In genomic region chr20:49534314-49534713, GRCh38 we compare ENCODE assay signal across 8 cellular contexts. TPM values are rescaled to one million over a fixed set of nuclear protein-coding genes. Genes with fewer than 3 reads are reported as not detected.
A peak's percentile ranks its signal among the peaks of the same experiment; 100 is the strongest.
DNase-seq lines count a peak whose midpoint lies in the region; ATAC-seq and TF ChIP-seq lines count a peak whose summit lies in the region.

No MANE protein-coding gene starts in this region.

- peak; percentile 61 for ATAC-seq in GM21723 (IDR thresholded peaks at IDR 0.05; ENCODE audit: unreplicated experiment)
- ATAC-seq in left lung, result peak; percentile 90
- ATAC-seq in HG03196 (IDR thresholded peaks at IDR 0.05; ENCODE audit: unreplicated experiment), result no peak

- intact Hi-C loops in left lung (cut with DNase I), result loop anchor here in 1 of 2 donors (5.0 kb wide), 1 partner anchor 202 kb away; no protein-coding TSS in a partner anchor

- no peak overlapping the region for H3K27ac ChIP-seq in left lung

- TF ChIP-seq CTCF in BE2C (IDR thresholded peaks at IDR 0.05; ENCODE audit: low read depth, low read length), result peak; percentile 88
- peak; percentile 85 for TF ChIP-seq CTCF in WI38 (IDR thresholded peaks at IDR 0.05; ENCODE audit: low read depth, low read length)
- TF ChIP-seq CTCF in left lung (IDR thresholded peaks at IDR 0.05), result peak; percentile 81 to 82

- DNase-seq in BE2C, result peak; percentile 80
- DNase-seq in NCI-H2196 treated with DMSO at 0.1 percent for 48 hours (lab: John Stamatoyannopoulos, UW; ENCODE audit: unreplicated experiment), result peak; percentile 30
- DNase-seq in central memory CD4-positive, alpha-beta T cell, result peak; percentile 23
- DNase-seq in left lung, result no peak
- DNase-seq in stimulated activated CD4-positive, alpha-beta T cell treated with anti-CD3 and anti-CD28 coated beads, TNF-alpha, amount 100 ng/mL, for 48 hours (ENCODE audit: low read depth in 3 of 3), result peak; percentile 38 to 48 (median 46)

- no peak overlapping the region for H3K4me3 ChIP-seq in BE2C (ENCODE audit: low read depth, low read length)
- H3K4me3 ChIP-seq in WI38 (ENCODE audit: low read depth, low read length), result no peak overlapping the region
- H3K4me3 ChIP-seq in left lung, result no peak overlapping the region

- H3K36me3 ChIP-seq in BE2C (no peaks in the 10 kb centered on the region), left lung (no peaks in the 10 kb centered on the region)

- no peaks in the 10 kb centered on the region for H3K9me3 ChIP-seq in BE2C
- no peaks in the 10 kb centered on the region for H3K9me3 ChIP-seq in left lung

- no peaks in the 10 kb centered on the region for H3K27me3 ChIP-seq in BE2C
- no peaks in the 10 kb centered on the region for H3K27me3 ChIP-seq in left lung

- no peaks in the 10 kb centered on the region for H3K4me1 ChIP-seq in BE2C
- H3K4me1 ChIP-seq in left lung, result no peaks in the 10 kb centered on the region

RNA-seq across cellular contexts. Expression of gene PTGIS, which starts 33.6 kb away (rescaled TPM):
- not detected for polyA plus RNA-seq in BE2C (2012; ENCODE audit: insufficient read depth, insufficient read length, low read depth)
- total RNA-seq in left lung, result 10 to 100 TPM; 32.9 to 46.0 TPM

RNA-seq across cellular contexts. Expression of gene KCNB1, which starts 51.8 kb away (rescaled TPM):
- polyA plus RNA-seq in BE2C (2012; ENCODE audit: insufficient read depth, insufficient read length, low read depth), result 6.9 TPM
- under 1 TPM; 0.26 to 0.34 TPM for total RNA-seq in left lung

Comparison
In these comparisons a context has a peak if more than half of its experiments do, and no peak if none do; other contexts are left out.
1. DNase-seq: peak in BE2C (single experiment), NCI-H2196 treated with DMSO at 0.1 percent for 48 hours (single experiment), central memory CD4-positive, alpha-beta T cell (single experiment) and stimulated activated CD4-positive, alpha-beta T cell treated with anti-CD3 and anti-CD28 coated beads, TNF-alpha, amount 100 ng/mL, for 48 hours (3 of 3); none in left lung (0 of 2).
2. Peak in every context shown above with its lines, with median percentiles within 50 percentile points of each other: CTCF ChIP-seq.